Comparison of ENCODE assay signal across 12 cellular contexts in the genomic region with DNA sequence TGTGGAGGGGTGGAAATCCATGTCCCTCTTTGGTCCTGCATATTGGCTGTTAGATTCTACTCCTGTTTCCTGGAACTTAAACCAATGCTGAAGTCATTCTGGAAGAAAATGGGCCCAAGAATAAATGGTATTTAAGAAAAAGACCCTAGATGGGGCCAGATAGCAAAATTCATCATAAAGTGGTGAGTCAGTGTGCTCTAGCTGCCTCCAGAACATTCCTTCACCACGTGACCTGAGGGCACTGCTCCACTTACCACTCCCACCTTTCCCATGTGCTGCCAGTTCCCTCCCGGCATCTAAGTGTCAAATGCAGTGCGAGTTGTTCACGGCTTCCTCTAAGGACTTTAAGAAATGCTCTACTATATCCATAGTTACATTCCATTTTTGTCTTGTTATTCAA. TPM values are rescaled to one million over a fixed set of nuclear protein-coding genes. Genes with fewer than 3 reads are reported as not detected.
DNase-seq lines count a peak whose midpoint lies in the region; ATAC-seq lines count a peak whose summit lies in the region.
"Had no signal": no experiment of that assay in that cellular context is flagged by ENCODE, and none has a peak within 500 bp of the region (broad histone marks: within the 10 kb centered on the region; RNA-seq: fewer than 3 reads in every experiment).

No MANE protein-coding gene starts in this region.

- H3K4me3 Mint-ChIP-seq in activated CD4-positive, alpha-beta T cell treated with anti-CD3 and anti-CD28 coated beads, Interleukin-2, amount 10 ng/mL, durations not matched to agents 24 days and 14 days = peak overlapping the region; percentile 50
- peak overlapping the region in 1 of 3 donors; percentile 66 for H3K4me3 Mint-ChIP-seq in T-cell

- H3K27me3 Mint-ChIP-seq in activated CD4-positive, alpha-beta T cell treated with anti-CD3 and anti-CD28 coated beads, Interleukin-2, amount 10 ng/mL, durations not matched to agents 24 days and 14 days = no peaks in the 10 kb centered on the region
- H3K27me3 Mint-ChIP-seq in T-cell = no peaks in the 10 kb centered on the region

- POLR2A ChIA-PET in T-cell (lab: Charles Lee) = interaction anchor here in 1 of 2 donors (0.5 kb wide), 1 partner anchor 53 kb away, joined by 6 read pairs; no protein-coding TSS in a partner anchor

- peaks cover 54% of the 10 kb centered on the region for H3K36me3 ChIP-seq in skeletal muscle satellite cell (ENCODE audit: insufficient read depth, low read length)

- DNase-seq in activated CD4-positive, alpha-beta T cell treated with anti-CD3 and anti-CD28 coated beads, Interleukin-2, amount 10 ng/mL, durations not matched to agents 24 days and 14 days = no peak
- DNase-seq in activated CD4-positive, alpha-beta T cell treated with anti-CD3 and anti-CD28 coated beads, Interleukin-2, amount 50 U/mL, for 4 hours = no peak
- DNase-seq in T-cell (no peak), epithelial cell of prostate (ENCODE audit: low read depth, low spot score) (no peak), amygdala (lab: John Stamatoyannopoulos, UW) (no peak)
- DNase-seq: ACHN; SHP77 treated with DMSO at 0.1 percent for 48 hours; stimulated activated naive CD4-positive, alpha-beta T cell treated with Interleukin-2 at 50 U/mL for 16 hours had no signal

- no peaks in the 10 kb centered on the region for H3K9me3 Mint-ChIP-seq in activated CD4-positive, alpha-beta T cell treated with anti-CD3 and anti-CD28 coated beads, Interleukin-2, amount 10 ng/mL, durations not matched to agents 24 days and 14 days
- H3K9me3 Mint-ChIP-seq in T-cell = no peaks in the 10 kb centered on the region

- H3K27ac Mint-ChIP-seq in activated CD4-positive, alpha-beta T cell treated with anti-CD3 and anti-CD28 coated beads, Interleukin-2, amount 10 ng/mL, durations not matched to agents 24 days and 14 days = peak overlapping the region; percentile 84
- peak overlapping the region; percentile 80 for H3K27ac Mint-ChIP-seq in T-cell

- H3K4me3 ChIP-seq in skeletal muscle satellite cell (ENCODE audit: low read length) = peak overlapping the region; percentile 26
- H3K4me3 ChIP-seq: right atrium auricular region had no signal

- intact Hi-C loops in activated CD4-positive, alpha-beta T cell treated with anti-CD3 and anti-CD28 coated beads, Interleukin-2, amount 10 ng/mL, durations not matched to agents 24 days and 14 days (cut with micrococcal nuclease) = loop anchor here (1.0 kb wide), 1 partner anchor 9 kb away; no protein-coding TSS in a partner anchor

- peak overlapping the region; percentile 42 for H3K4me2 ChIP-seq in skeletal muscle satellite cell (ENCODE audit: low read length)

- H3K4me1 ChIP-seq in skeletal muscle satellite cell (ENCODE audit: control insufficient read depth, insufficient read depth, low read length) = peaks cover 23% of the 10 kb centered on the region

- no peaks in the 10 kb centered on the region for H3K9me3 ChIP-seq in skeletal muscle satellite cell (replicated peaks; ENCODE audit: low read length)
- H3K9me3 ChIP-seq: right atrium auricular region had no signal

- ATAC-seq in T-cell (replicated peaks in 1 of 4) (no peak), GM21390 (IDR thresholded peaks at IDR 0.05; ENCODE audit: unreplicated experiment) (no peak), HG02870 (IDR thresholded peaks at IDR 0.05; ENCODE audit: unreplicated experiment) (no peak)

- H3K36me3 Mint-ChIP-seq in activated CD4-positive, alpha-beta T cell treated with anti-CD3 and anti-CD28 coated beads, Interleukin-2, amount 10 ng/mL, durations not matched to agents 24 days and 14 days (ENCODE audit: low read depth) = peaks cover 53% of the 10 kb centered on the region
- H3K36me3 Mint-ChIP-seq in T-cell = peaks cover 37% of the 10 kb centered on the region

- H3K4me1 Mint-ChIP-seq in activated CD4-positive, alpha-beta T cell treated with anti-CD3 and anti-CD28 coated beads, Interleukin-2, amount 10 ng/mL, durations not matched to agents 24 days and 14 days = peaks cover 30% of the 10 kb centered on the region
- peaks cover 36 to 49% (median 45%) of the 10 kb centered on the region in 3 donors for H3K4me1 Mint-ChIP-seq in T-cell

- H3K27me3 ChIP-seq in skeletal muscle satellite cell (ENCODE audit: control insufficient read depth, insufficient read depth, low read length) = no peaks in the 10 kb centered on the region
- H3K27me3 ChIP-seq: right atrium auricular region had no signal

- H3K27ac ChIP-seq in epithelial cell of prostate = peak overlapping the region; percentile 78
- H3K27ac ChIP-seq: right atrium auricular region had no signal

- H3K9ac ChIP-seq in skeletal muscle satellite cell (ENCODE audit: low read depth, low read length) = peak overlapping the region; percentile 23

- CTCF ChIA-PET in T-cell (lab: Charles Lee) = interaction anchor here (0.6 to 1.7 kb wide), 2 partner anchors 36 to 47 kb away, joined by 3 to 6 read pairs; no protein-coding TSS in a partner anchor

RNA-seq across cellular contexts. Expression of a gene that starts 30.9 kb away (rescaled TPM):
- total RNA-seq in activated CD4-positive, alpha-beta T cell treated with anti-CD3 and anti-CD28 coated beads, Interleukin-2, amount 10 ng/mL, durations not matched to agents 24 days and 14 days = 263 and 272 TPM in 2 replicates
- total RNA-seq in T-cell = 100 to 1,000 TPM; 253 to 388 (median 299) TPM
- 62.7 and 72.5 TPM in 2 replicates for total RNA-seq in skeletal muscle satellite cell (2012; rRNA removed)

RNA-seq across cellular contexts. Expression of a gene that starts 34.2 kb away (rescaled TPM):
- total RNA-seq in activated CD4-positive, alpha-beta T cell treated with anti-CD3 and anti-CD28 coated beads, Interleukin-2, amount 10 ng/mL, durations not matched to agents 24 days and 14 days = 56.5 and 63.1 TPM in 2 replicates
- total RNA-seq in T-cell = 100 to 1,000 TPM in 3 of 5 donors, 10 to 100 TPM in 2; 45.3 to 113 (median 109) TPM
- total RNA-seq in skeletal muscle satellite cell (2012; rRNA removed) = 52.0 and 56.5 TPM in 2 replicates
